21 cellular contexts compared by ENCODE assay signal in genomic region chr1:14345925-14346550, GRCh38.
A peak's percentile ranks its signal among the peaks of the same experiment; 100 is the strongest.
DNase-seq lines count a peak whose midpoint lies in the region; ATAC-seq, FAIRE-seq and TF ChIP-seq lines count a peak whose summit lies in the region.
"Had no signal": no experiment of that assay in that cellular context is flagged by ENCODE, and none has a peak within 500 bp of the region (broad histone marks: within the 10 kb centered on the region; RNA-seq: fewer than 3 reads in every experiment).

No MANE protein-coding gene starts in this region.

- no peak for TF ChIP-seq POLR2A in H54 (IDR thresholded peaks at IDR 0.05; ENCODE audit: low read depth, low read length)

- no peak for ATAC-seq in GM18498 (IDR thresholded peaks at IDR 0.05; ENCODE audit: unreplicated experiment)
- ATAC-seq: gastrocnemius medialis, T-helper 17 cell had no signal

- no peak overlapping the region for H3K4me3 Mint-ChIP-seq in activated naive CD8-positive, alpha-beta T cell treated with anti-CD3 and anti-CD28 coated beads for 36 hours
- H3K4me3 Mint-ChIP-seq: activated CD4-positive, alpha-beta memory T cell treated with anti-CD3 and anti-CD28 coated beads, Interleukin-2, amount 10 ng/mL, durations not matched to agents 7 days and 5 days; activated naive CD4-positive, alpha-beta T cell treated with anti-CD3 and anti-CD28 coated beads, Interleukin-2, amount 10 ng/mL, durations not matched to agents 7 days and 5 days; T-helper 17 cell had no signal

- H3K4me1 Mint-ChIP-seq in activated naive CD8-positive, alpha-beta T cell treated with anti-CD3 and anti-CD28 coated beads for 36 hours, result no peaks in the 10 kb centered on the region
- H3K4me1 Mint-ChIP-seq: activated CD4-positive, alpha-beta memory T cell treated with anti-CD3 and anti-CD28 coated beads, Interleukin-2, amount 10 ng/mL, durations not matched to agents 7 days and 5 days; activated naive CD4-positive, alpha-beta T cell treated with anti-CD3 and anti-CD28 coated beads, Interleukin-2, amount 10 ng/mL, durations not matched to agents 7 days and 5 days; T-helper 17 cell had no signal

- H3K36me3 Mint-ChIP-seq in activated naive CD8-positive, alpha-beta T cell treated with anti-CD3 and anti-CD28 coated beads for 36 hours, result no peaks in the 10 kb centered on the region
- H3K36me3 Mint-ChIP-seq: activated naive CD4-positive, alpha-beta T cell treated with anti-CD3 and anti-CD28 coated beads, Interleukin-2, amount 10 ng/mL, durations not matched to agents 7 days and 5 days had no signal

- H3K9me3 Mint-ChIP-seq in activated naive CD8-positive, alpha-beta T cell treated with anti-CD3 and anti-CD28 coated beads for 36 hours, result no peaks in the 10 kb centered on the region
- H3K9me3 Mint-ChIP-seq: activated CD4-positive, alpha-beta memory T cell treated with anti-CD3 and anti-CD28 coated beads, Interleukin-2, amount 10 ng/mL, durations not matched to agents 7 days and 5 days; activated naive CD4-positive, alpha-beta T cell treated with anti-CD3 and anti-CD28 coated beads, Interleukin-2, amount 10 ng/mL, durations not matched to agents 7 days and 5 days had no signal

- H3K27me3 Mint-ChIP-seq in activated naive CD8-positive, alpha-beta T cell treated with anti-CD3 and anti-CD28 coated beads for 36 hours, result peaks cover 6% of the 10 kb centered on the region
- H3K27me3 Mint-ChIP-seq: activated CD4-positive, alpha-beta memory T cell treated with anti-CD3 and anti-CD28 coated beads, Interleukin-2, amount 10 ng/mL, durations not matched to agents 7 days and 5 days had no signal

- DNase-seq in H54 (ENCODE audit: insufficient read length, low spot score) (peak; percentile 30), RPMI7951 (ENCODE audit: low read depth) (peak; percentile 44), fibroblast of gingiva (ENCODE audit: low read depth) (peak; percentile 55), renal cortical epithelial cell (ENCODE audit: low read depth) (peak; percentile 13), NCI-H1092 (lab: John Stamatoyannopoulos, UW) (no peak)
- DNase-seq in activated naive CD8-positive, alpha-beta T cell treated with anti-CD3 and anti-CD28 coated beads for 36 hours, result no peak
- DNase-seq: activated CD4-positive, alpha-beta memory T cell treated with anti-CD3 and anti-CD28 coated beads, Interleukin-2, amount 10 ng/mL, durations not matched to agents 7 days and 5 days; activated naive CD4-positive, alpha-beta T cell treated with anti-CD3 and anti-CD28 coated beads, Interleukin-2, amount 10 ng/mL, durations not matched to agents 7 days and 5 days; activated T-cell treated with anti-CD3 and anti-CD28 coated beads, Interleukin-2, amount 50 U/mL, for 1 hour; gastrocnemius medialis; GOT3; NCI-H524 treated with DMSO at 0.1 percent for 48 hours; posterior cingulate gyrus; SIG-M5; small intestine; stimulated activated CD4-positive, alpha-beta T cell treated with anti-CD3 and anti-CD28 coated beads, Interleukin-4, amount 100 ng/mL, for 1 hour; T-helper 17 cell had no signal

- FAIRE-seq in H54 (lab: Jason Lieb, UNC), result peak; percentile 78
- FAIRE-seq: D721Med, G401.6, GM12892, small intestine had no signal

- H3K27ac Mint-ChIP-seq in activated naive CD8-positive, alpha-beta T cell treated with anti-CD3 and anti-CD28 coated beads for 36 hours, result no peak overlapping the region
- H3K27ac Mint-ChIP-seq: activated CD4-positive, alpha-beta memory T cell treated with anti-CD3 and anti-CD28 coated beads, Interleukin-2, amount 10 ng/mL, durations not matched to agents 7 days and 5 days; activated naive CD4-positive, alpha-beta T cell treated with anti-CD3 and anti-CD28 coated beads, Interleukin-2, amount 10 ng/mL, durations not matched to agents 7 days and 5 days; T-helper 17 cell had no signal

Comparison
In these comparisons a context has a peak if more than half of its experiments do, and no peak if none do; other contexts are left out.
1. DNase-seq: peak in H54 (single experiment), RPMI7951 (single experiment), fibroblast of gingiva (single experiment) and renal cortical epithelial cell (single experiment); none in NCI-H1092 (single experiment) and activated naive CD8-positive, alpha-beta T cell treated with anti-CD3 and anti-CD28 coated beads for 36 hours (single experiment).